ENCODE assay signal across 8 cellular contexts in the genomic region with DNA sequence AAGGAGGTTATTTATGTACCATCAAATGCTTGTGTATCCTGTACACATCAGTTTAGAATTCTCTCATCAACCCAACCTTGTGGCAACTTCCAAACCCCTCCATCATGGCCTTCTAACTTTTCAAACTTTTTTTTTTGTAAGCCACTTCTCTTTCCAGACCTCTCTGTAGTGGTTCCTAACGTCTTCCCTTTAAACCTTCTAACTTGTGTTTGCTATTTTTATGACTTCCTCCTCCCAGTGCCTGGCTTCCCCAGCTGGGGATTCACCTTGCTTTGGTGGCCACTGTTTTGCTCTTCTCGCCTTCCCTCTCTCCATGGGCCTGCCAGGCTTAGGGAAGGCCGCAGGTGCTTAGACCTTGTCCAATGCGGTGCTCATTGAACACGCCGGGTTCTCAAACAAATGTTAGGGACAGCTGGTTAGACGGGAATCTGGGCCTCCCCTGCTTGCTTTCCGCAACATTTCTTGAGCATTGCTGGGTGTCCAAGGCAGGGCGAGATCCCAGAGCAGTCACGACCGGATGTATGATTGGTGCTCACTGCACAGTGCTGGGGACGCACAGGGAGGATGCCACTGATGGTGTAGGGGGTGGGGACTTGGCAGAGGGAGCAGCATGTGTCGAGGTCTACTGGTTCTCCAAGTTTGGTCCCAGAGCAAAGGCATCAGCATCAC. TPM values are rescaled to one million over a fixed set of nuclear protein-coding genes. Genes with fewer than 3 reads are reported as not detected.
DNase-seq lines count a peak whose midpoint lies in the region; ATAC-seq lines count a peak whose summit lies in the region.

No MANE protein-coding gene starts in this region.

- no peak for ATAC-seq in activated T-cell treated with anti-CD3 and anti-CD28 coated beads, Interleukin-2, amount 50 U/mL, for 72 hours (replicated peaks in 1 of 2)
- no peak for ATAC-seq in naive thymus-derived CD8-positive, alpha-beta T cell
- ATAC-seq in GM19035 (IDR thresholded peaks at IDR 0.05; ENCODE audit: unreplicated experiment) = no peak

- H3K4me1 Mint-ChIP-seq in activated T-cell treated with anti-CD3 and anti-CD28 coated beads, Interleukin-2, amount 50 U/mL, for 72 hours (ENCODE audit: low read depth) = peaks cover 37% of the 10 kb centered on the region
- H3K4me1 Mint-ChIP-seq in naive thymus-derived CD8-positive, alpha-beta T cell = peaks cover 21 to 38% (median 35%) of the 10 kb centered on the region in 4 donors

- peak overlapping the region; percentile 83 to 84 for H3K4me3 Mint-ChIP-seq in activated T-cell treated with anti-CD3 and anti-CD28 coated beads, Interleukin-2, amount 50 U/mL, for 72 hours
- peak overlapping the region; percentile 67 to 89 (median 77) for H3K4me3 Mint-ChIP-seq in naive thymus-derived CD8-positive, alpha-beta T cell

- POLR2A ChIA-PET in naive thymus-derived CD8-positive, alpha-beta T cell (lab: Charles Lee) = interaction anchor here (0.6 to 2.2 kb wide), 7 partner anchors 9 to 930 kb away, joined by 3 to 15 read pairs (median 5); a partner anchor contains a TSS

- H3K36me3 Mint-ChIP-seq in activated T-cell treated with anti-CD3 and anti-CD28 coated beads, Interleukin-2, amount 50 U/mL, for 72 hours (ENCODE audit: insufficient read depth in 2 of 2) = peaks cover 0 to 1% of the 10 kb centered on the region in 2 donors
- H3K36me3 Mint-ChIP-seq in naive thymus-derived CD8-positive, alpha-beta T cell = no peaks in the 10 kb centered on the region

- DNase-seq in D341Med (ENCODE audit: low spot score) = peak; percentile 40
- no peak for DNase-seq in Jurkat, Clone E6-1 (ENCODE audit: low read depth, low spot score)
- no peak for DNase-seq in activated T-cell treated with anti-CD3 and anti-CD28 coated beads, Interleukin-2, amount 50 U/mL, for 72 hours
- no peak for DNase-seq in naive thymus-derived CD8-positive, alpha-beta T cell
- no peak for DNase-seq in GOT3 (lab: John Stamatoyannopoulos, UW)
- no peak for DNase-seq in AG08395 (ENCODE audit: low spot score)
- no peak for DNase-seq in stimulated activated CD4-positive, alpha-beta T cell treated with anti-CD3 and anti-CD28 coated beads, Interleukin-15, amount 100 ng/mL, for 24 hours

- H3K27ac Mint-ChIP-seq in activated T-cell treated with anti-CD3 and anti-CD28 coated beads, Interleukin-2, amount 50 U/mL, for 72 hours = no peak overlapping the region
- peak overlapping the region; percentile 38 to 88 (median 81) for H3K27ac Mint-ChIP-seq in naive thymus-derived CD8-positive, alpha-beta T cell

- H3K9me3 Mint-ChIP-seq in activated T-cell treated with anti-CD3 and anti-CD28 coated beads, Interleukin-2, amount 50 U/mL, for 72 hours = no peaks in the 10 kb centered on the region
- H3K9me3 Mint-ChIP-seq in naive thymus-derived CD8-positive, alpha-beta T cell = no peaks in the 10 kb centered on the region

- H3K27me3 Mint-ChIP-seq in activated T-cell treated with anti-CD3 and anti-CD28 coated beads, Interleukin-2, amount 50 U/mL, for 72 hours (ENCODE audit: low read depth) = no peaks in the 10 kb centered on the region
- no peaks in the 10 kb centered on the region for H3K27me3 Mint-ChIP-seq in naive thymus-derived CD8-positive, alpha-beta T cell

- peak overlapping the region; percentile 51 for H3K4me3 ChIP-seq in Jurkat, Clone E6-1 (ENCODE audit: low read length)

RNA-seq across cellular contexts. Expression of a gene that starts 1.1 kb away (rescaled TPM):
- polyA plus RNA-seq in Jurkat, Clone E6-1 (2012; ENCODE audit: insufficient read depth, insufficient read length) = 15.0 TPM
- total RNA-seq in activated T-cell treated with anti-CD3 and anti-CD28 coated beads, Interleukin-2, amount 50 U/mL, for 72 hours = 10 to 100 TPM; 24.2 to 43.8 TPM
- 10 to 100 TPM; 34.3 to 42.5 TPM for total RNA-seq in naive thymus-derived CD8-positive, alpha-beta T cell
- 10 to 100 TPM in 1 of 3 donors, 1 to 10 TPM in 2; 6.9 to 16.8 (median 7.4) TPM for polyA plus RNA-seq in naive thymus-derived CD8-positive, alpha-beta T cell

RNA-seq across cellular contexts. Expression of a gene that starts 28.1 kb away (rescaled TPM):
- polyA plus RNA-seq in Jurkat, Clone E6-1 (2012; ENCODE audit: insufficient read depth, insufficient read length) = 124 TPM
- 10 to 100 TPM; 44.6 to 45.9 TPM for total RNA-seq in activated T-cell treated with anti-CD3 and anti-CD28 coated beads, Interleukin-2, amount 50 U/mL, for 72 hours
- 10 to 100 TPM; 28.0 to 30.0 TPM for total RNA-seq in naive thymus-derived CD8-positive, alpha-beta T cell
- 10 to 100 TPM; 28.7 to 60.6 (median 45.7) TPM for polyA plus RNA-seq in naive thymus-derived CD8-positive, alpha-beta T cell

RNA-seq across cellular contexts. Expression of a gene that starts 28.2 kb away (rescaled TPM):
- polyA plus RNA-seq in Jurkat, Clone E6-1 (2012; ENCODE audit: insufficient read depth, insufficient read length) = 69.9 TPM
- total RNA-seq in activated T-cell treated with anti-CD3 and anti-CD28 coated beads, Interleukin-2, amount 50 U/mL, for 72 hours = 10 to 100 TPM; 42.9 to 43.1 TPM
- total RNA-seq in naive thymus-derived CD8-positive, alpha-beta T cell = 1 to 10 TPM; 1.9 to 2.7 TPM
- under 1 TPM in 1 of 3 donors, not detected in 2; 0.38 TPM for polyA plus RNA-seq in naive thymus-derived CD8-positive, alpha-beta T cell

RNA-seq across cellular contexts. Expression of a gene that starts 52.5 kb away (rescaled TPM):
- polyA plus RNA-seq in Jurkat, Clone E6-1 (2012; ENCODE audit: insufficient read depth, insufficient read length) = 121 TPM
- total RNA-seq in activated T-cell treated with anti-CD3 and anti-CD28 coated beads, Interleukin-2, amount 50 U/mL, for 72 hours = 10 to 100 TPM; 57.6 to 63.6 TPM
- total RNA-seq in naive thymus-derived CD8-positive, alpha-beta T cell = 10 to 100 TPM; 25.7 to 27.7 TPM
- polyA plus RNA-seq in naive thymus-derived CD8-positive, alpha-beta T cell = 10 to 100 TPM; 12.8 to 14.1 (median 13.8) TPM

Comparison
In these comparisons a context has a peak if more than half of its experiments do, and no peak if none do; other contexts are left out.
1. RNA of a gene that starts 28.2 kb away (total RNA-seq): 42.9 to 43.1 TPM in activated T-cell treated with anti-CD3 and anti-CD28 coated beads, Interleukin-2, amount 50 U/mL, for 72 hours; 1.9 to 2.7 TPM in naive thymus-derived CD8-positive, alpha-beta T cell; every median in the first group is over 10 times any median in the second.